ENCODE assay signal across 20 cellular contexts in the genomic region with DNA sequence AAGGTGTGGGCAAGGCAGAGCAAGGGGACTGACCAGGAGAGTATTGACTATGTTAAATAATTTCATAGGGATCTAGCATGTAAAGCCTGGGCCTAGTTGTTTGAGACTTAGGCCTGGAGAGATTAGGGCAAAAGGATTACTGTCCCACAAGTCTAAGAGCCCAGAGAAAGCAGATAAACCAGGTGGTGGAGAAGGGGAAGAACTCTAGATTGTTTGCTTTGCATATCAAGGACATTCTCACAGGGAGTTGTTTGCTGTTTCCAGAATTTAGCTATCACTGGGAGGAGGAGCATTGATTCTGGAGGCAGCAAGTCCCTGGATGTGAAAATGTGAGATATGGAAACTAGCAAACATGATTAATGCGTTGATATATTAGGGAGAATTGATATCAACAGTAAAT.
"Had no signal": no experiment of that assay in that cellular context is flagged by ENCODE, and none has a peak within 500 bp of the region (broad histone marks: within the 10 kb centered on the region; RNA-seq: fewer than 3 reads in every experiment).

No MANE protein-coding gene starts in this region.

- H3K36me3 ChIP-seq: ovary had no signal

- H3K27me3 ChIP-seq: foreskin keratinocyte, ovary had no signal

- H3K4me3 Mint-ChIP-seq: dendritic cell treated with granulocyte-macrophage colony-stimulating factor and Interleukin-4, amounts not matched to agents 40 ng/mL and 50 ng/mL, for 4 days; effector memory CD8-positive, alpha-beta T cell; natural killer cell; neural crest cell had no signal

- H3K36me3 Mint-ChIP-seq: natural killer cell had no signal

- H3K27ac ChIP-seq: foreskin keratinocyte, ovary had no signal

- DNase-seq: effector memory CD8-positive, alpha-beta T cell; foreskin keratinocyte; head of caudate nucleus; hippocampal formation; islet precursor cell; mammary epithelial cell; mucosa of descending colon; natural killer cell; nucleus accumbens; ovary; right cardiac atrium; small intestine; stimulated activated CD4-positive, alpha-beta T cell treated with anti-CD3 and anti-CD28 coated beads, Interleukin-12 subunit alpha, Interleukin-12 subunit beta, amount 100 ng/mL, for 4 hours; stimulated activated naive CD4-positive, alpha-beta T cell treated with Interleukin-2 at 50 U/mL for 16 hours; trophoblast cell had no signal

- H3K4me1 Mint-ChIP-seq: natural killer cell, neural crest cell had no signal

- H3K27ac Mint-ChIP-seq: dendritic cell treated with granulocyte-macrophage colony-stimulating factor and Interleukin-4, amounts not matched to agents 40 ng/mL and 50 ng/mL, for 4 days; effector memory CD8-positive, alpha-beta T cell; natural killer cell; progenitor cell of endocrine pancreas had no signal

- H3K4me3 ChIP-seq: mucosa of descending colon, ovary had no signal

- FAIRE-seq: colon, small intestine had no signal

- ATAC-seq: effector memory CD8-positive, alpha-beta T cell; foreskin keratinocyte; left lobe of liver; mucosa of descending colon; natural killer cell; right cardiac atrium had no signal

- H3K4me1 ChIP-seq: foreskin keratinocyte had no signal

- H3K9me3 ChIP-seq: mucosa of descending colon, ovary had no signal
